Comparison of ENCODE assay signal across 9 cellular contexts in genomic region chr10:70131560-70131937, GRCh38. TPM values are rescaled to one million over a fixed set of nuclear protein-coding genes. Genes with fewer than 3 reads are reported as not detected.
A peak's percentile ranks its signal among the peaks of the same experiment; 100 is the strongest.
DNase-seq lines count a peak whose midpoint lies in the region; ATAC-seq and TF ChIP-seq lines count a peak whose summit lies in the region.
"Had no signal": no experiment of that assay in that cellular context is flagged by ENCODE, and none has a peak within 500 bp of the region (broad histone marks: within the 10 kb centered on the region; RNA-seq: fewer than 3 reads in every experiment).

No MANE protein-coding gene starts in this region.

- TF ChIP-seq CTCF in RWPE1 (conservative IDR thresholded peaks at IDR 0.05; ENCODE audit: low read depth) (no peak), fibroblast of pulmonary artery (IDR thresholded peaks at IDR 0.05; ENCODE audit: low read length, missing control alignments) (no peak)

- H3K9ac ChIP-seq in skeletal muscle tissue (ENCODE audit: low read depth in 1 of 3, low read length in 3 of 3), result peak overlapping the region in 2 of 3 donors; percentile 32 to 91

- DNase-seq in NCI-H146 (lab: John Stamatoyannopoulos, UW) (peak; percentile 36), NCI-H146 treated with DMSO at 0.1 percent for 48 hours (lab: John Stamatoyannopoulos, UW; ENCODE audit: unreplicated experiment) (no peak), RWPE1 (ENCODE audit: low spot score) (no peak), fibroblast of pulmonary artery (ENCODE audit: low read depth) (no peak)
- DNase-seq in stimulated activated CD4-positive, alpha-beta T cell treated with anti-CD3 and anti-CD28 coated beads, Interleukin-1b, Interleukin-23, amount 100 ng/mL, for 48 hours, result no peak
- no peak for DNase-seq in effector CD4-positive, alpha-beta T cell
- DNase-seq: NCI-H187 treated with DMSO at 0.1 percent for 48 hours had no signal

- ATAC-seq in HG02678 (IDR thresholded peaks at IDR 0.05; ENCODE audit: unreplicated experiment), result no peak

- H3K4me3 ChIP-seq in fibroblast of pulmonary artery (replicated peaks; ENCODE audit: low read depth, low read length) (peak overlapping the region; percentile 65), skeletal muscle tissue (ENCODE audit: low read length in 3 of 3) (peak overlapping the region; percentile 80 to 83 (median 82))

- H3K4me1 ChIP-seq in skeletal muscle tissue (ENCODE audit: control insufficient read depth in 3 of 3, insufficient read depth in 3 of 3, low read length in 3 of 3), result peaks cover 31 to 46% (median 36%) of the 10 kb centered on the region in 3 donors

- CTCF ChIA-PET in RWPE1 (lab: Yijun Ruan, JAX), result interaction anchor here (1.0 to 2.1 kb wide), 2 partner anchors 15 to 16 kb away, joined by 3 to 22 read pairs; no protein-coding TSS in a partner anchor

- peak overlapping the region; percentile 80 for H3K27ac ChIP-seq in RWPE1
- peak overlapping the region; percentile 89 for H3K27ac ChIP-seq in skeletal muscle tissue (ENCODE audit: low read depth, low read length)

- POLR2A ChIA-PET in RWPE1 (lab: Yijun Ruan, JAX; ENCODE audit: low non-redundant PET), result interaction anchor here (1.1 kb wide), 1 partner anchor 15 kb away, joined by 5 read pairs; the partner anchor contains the start of gene TYSND1

- H3K27me3 ChIP-seq in skeletal muscle tissue (ENCODE audit: control insufficient read depth in 3 of 3, insufficient read depth in 3 of 3, low read length in 3 of 3), result no peaks in the 10 kb centered on the region

- no peaks in the 10 kb centered on the region for H3K9me3 ChIP-seq in skeletal muscle tissue (ENCODE audit: control insufficient read depth in 3 of 3, low read length in 3 of 3)

- peaks cover 0 to 2% (median 0%) of the 10 kb centered on the region in 3 donors for H3K36me3 ChIP-seq in skeletal muscle tissue (ENCODE audit: control insufficient read depth in 3 of 3, insufficient read depth in 3 of 3, low read length in 3 of 3)

RNA-seq across cellular contexts. Expression of gene AIFM2, which starts 1.1 kb away (rescaled TPM):
- 2.6 TPM for total RNA-seq in skeletal muscle tissue

RNA-seq across cellular contexts. Expression of gene TYSND1, which starts 15.0 kb away (rescaled TPM):
- 4.7 TPM for total RNA-seq in skeletal muscle tissue

RNA-seq across cellular contexts. Expression of gene SAR1A, which starts 38.8 kb away (rescaled TPM):
- 205 TPM for total RNA-seq in skeletal muscle tissue
